In the genomic region with DNA sequence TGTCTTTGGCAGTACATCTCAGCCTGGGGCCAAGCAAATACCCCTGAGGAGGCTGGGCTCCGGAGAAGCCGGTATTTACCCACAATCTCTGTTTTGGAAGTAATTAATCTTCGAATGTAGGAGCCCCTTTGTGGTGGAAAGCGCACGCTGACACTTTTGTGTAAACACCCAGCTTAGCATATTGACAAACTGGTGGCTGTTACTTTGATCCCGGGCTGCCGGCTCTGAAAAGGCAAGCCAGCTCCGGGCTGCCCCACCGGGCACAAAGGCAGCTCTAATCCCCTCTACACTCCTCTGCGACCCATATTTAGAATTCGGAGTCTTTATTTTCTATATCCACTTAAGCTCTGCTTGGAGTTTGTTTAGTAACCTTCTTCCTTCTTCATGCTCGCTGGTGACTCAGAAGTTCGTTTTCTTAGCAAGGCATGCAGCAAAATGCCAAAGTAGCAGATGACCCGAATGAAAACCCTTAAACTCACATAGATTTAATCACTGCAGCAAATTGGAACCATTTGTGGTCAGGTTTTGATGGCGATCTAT, we compare ENCODE assay signal across 13 cellular contexts.
DNase-seq lines count a peak whose midpoint lies in the region; ATAC-seq and TF ChIP-seq lines count a peak whose summit lies in the region.
"Had no signal": no experiment of that assay in that cellular context is flagged by ENCODE, and none has a peak within 500 bp of the region (broad histone marks: within the 10 kb centered on the region; RNA-seq: fewer than 3 reads in every experiment).

No MANE protein-coding gene starts in this region.

- H3K4me2 ChIP-seq in GM23248 (ENCODE audit: unreplicated experiment): peak overlapping the region; percentile 84
- peak overlapping the region; percentile 80 for H3K4me2 ChIP-seq in SK-N-SH
- H3K4me2 ChIP-seq in smooth muscle cell: peak overlapping the region; percentile 71

- no peaks in the 10 kb centered on the region for H3K9me2 ChIP-seq in GM23248 (ENCODE audit: insufficient read depth)
- H3K9me2 ChIP-seq in SK-N-SH: no peaks in the 10 kb centered on the region

- H3K27me3 ChIP-seq in GM23248 (replicated peaks; ENCODE audit: insufficient read depth) (no peaks in the 10 kb centered on the region), SK-N-SH (ENCODE audit: insufficient read depth) (no peaks in the 10 kb centered on the region), smooth muscle cell (ENCODE audit: low read depth) (peaks cover 55% of the 10 kb centered on the region)

- H3K4me1 ChIP-seq in GM23248 (ENCODE audit: insufficient read depth) (peaks cover 24% of the 10 kb centered on the region), SK-N-SH (ENCODE audit: control insufficient read depth in 1 of 2, insufficient read depth in 2 of 2, low read depth in 1 of 2, low read length in 1 of 2) (peaks cover 0 to 6% of the 10 kb centered on the region in 2 experiments; a peak in 2 of 4 replicates), smooth muscle cell (ENCODE audit: low read depth) (peaks cover 16% of the 10 kb centered on the region)

- CTCF ChIA-PET in SK-N-SH (lab: Yijun Ruan, JAX): no interaction called here

- POLR2A ChIA-PET in SK-N-SH (lab: Yijun Ruan, JAX): no interaction called here

- H3F3A ChIP-seq in GM23248 (ENCODE audit: insufficient read depth) (peaks cover 16% of the 10 kb centered on the region), SK-N-SH (replicated peaks; ENCODE audit: insufficient read depth) (peaks cover 10% of the 10 kb centered on the region), smooth muscle cell (ENCODE audit: low read depth) (no peaks in the 10 kb centered on the region)

- H3K79me2 ChIP-seq in GM23248 (ENCODE audit: insufficient read depth) (no peaks in the 10 kb centered on the region), SK-N-SH (ENCODE audit: insufficient read depth) (no peaks in the 10 kb centered on the region), smooth muscle cell (ENCODE audit: low read depth) (no peaks in the 10 kb centered on the region)

- H2AFZ ChIP-seq in GM23248: peak overlapping the region; percentile 77
- H2AFZ ChIP-seq in SK-N-SH (ENCODE audit: low read depth): 0 out of 2 replicates have a peak overlapping the region, but pooled peaks have one; percentile 26
- no peak overlapping the region for H2AFZ ChIP-seq in smooth muscle cell (ENCODE audit: low read depth)

- WGBS in GM23248 (ENCODE audit: low coverage in 1 of 2, low lambda C conversion rate in 2 of 2, missing lambda C conversion rate in 2 of 2), 2 experiments: 17 to 20% methylated on average over 15 of the region's 15 CpGs
- 51% methylated on average over 15 of the region's 15 CpGs for WGBS in SK-N-SH (ENCODE audit: low lambda C conversion rate)
- 8% methylated on average over 15 of the region's 15 CpGs for WGBS in smooth muscle cell (ENCODE audit: low lambda C conversion rate)

- H3K27ac ChIP-seq in GM23248 (peak overlapping the region; percentile 84), SK-N-SH (ENCODE audit: low read depth in 2 of 2, low read length in 1 of 2) (peak overlapping the region; percentile 83 to 89), smooth muscle cell (ENCODE audit: low read depth) (no peak overlapping the region)

- ATAC-seq in HG03139 (IDR thresholded peaks at IDR 0.05; ENCODE audit: unreplicated experiment) (no peak), GM18907 (IDR thresholded peaks at IDR 0.05; ENCODE audit: unreplicated experiment) (no peak)

- DNase-seq in GM23248: peak; percentile 93
- no peak for DNase-seq in SK-N-SH
- DNase-seq in fibroblast of the conjunctiva (ENCODE audit: low read depth): peak; percentile 73
- DNase-seq in smooth muscle cell (lab: John Stamatoyannopoulos, UW; ENCODE audit: unreplicated experiment): no peak
- no peak for DNase-seq in NK-92 treated with Interleukin-12 subunit alpha and Interleukin-12 subunit beta, amount 100 ng/mL, for 24 hours (lab: John Stamatoyannopoulos, UW)
- DNase-seq in stimulated activated CD4-positive, alpha-beta T cell treated with anti-CD3 and anti-CD28 coated beads, Interleukin-1b, Interleukin-23, amount 100 ng/mL, for 48 hours: no peak
- DNase-seq: activated CD4-positive, alpha-beta T cell treated with anti-CD3 and anti-CD28 coated beads, Interleukin-2, amount 50 U/mL, for 48 hours; activated naive CD8-positive, alpha-beta T cell treated with anti-CD3 and anti-CD28 coated beads, Interleukin-2, amount 10 ng/mL, durations not matched to agents 7 days and 5 days; Kasumi-1; substantia nigra; SW 1271 had no signal

- TF ChIP-seq CTCF in SK-N-SH (IDR thresholded peaks at IDR 0.05) (no peak), smooth muscle cell (IDR thresholded peaks at IDR 0.05; ENCODE audit: borderline replicate concordance, insufficient read depth, poor library complexity, severe bottlenecking) (no peak)

- H4K20me1 ChIP-seq in GM23248 (ENCODE audit: insufficient read depth) (no peaks in the 10 kb centered on the region), SK-N-SH (ENCODE audit: insufficient read depth) (no peaks in the 10 kb centered on the region), smooth muscle cell (ENCODE audit: low read depth) (no peaks in the 10 kb centered on the region)

- in situ Hi-C loops in GM23248 (cut with MboI): no loop called here

- peak; percentile 26 to 81; a peak in 3 of 4 replicates for TF ChIP-seq EP300 in SK-N-SH (IDR thresholded peaks at IDR 0.05; ENCODE audit: borderline replicate concordance in 1 of 2, low read depth in 1 of 2, low read length in 1 of 2)

- peak overlapping the region; percentile 60 for H3K4me3 ChIP-seq in GM23248
- H3K4me3 ChIP-seq in SK-N-SH (ENCODE audit: low read depth in 2 of 2, low read length in 1 of 2): peak overlapping the region; percentile 27 to 36; a peak in 2 of 4 replicates
- H3K4me3 ChIP-seq in smooth muscle cell: no peak overlapping the region

- H3K9me3 ChIP-seq in GM23248 (ENCODE audit: low read depth): no peaks in the 10 kb centered on the region
- H3K9me3 ChIP-seq in SK-N-SH: no peaks in the 10 kb centered on the region
- H3K9me3 ChIP-seq in smooth muscle cell (replicated peaks; ENCODE audit: low read depth): peaks cover 5% of the 10 kb centered on the region

- H3K9ac ChIP-seq in GM23248 (peak overlapping the region; percentile 74), SK-N-SH (peak overlapping the region; percentile 47; the same call in 1 of the 2 replicates), smooth muscle cell (ENCODE audit: low read depth) (no peak overlapping the region)

- no peak for TF ChIP-seq RAD21 in SK-N-SH (IDR thresholded peaks at IDR 0.05; ENCODE audit: low read length)

- H3K36me3 ChIP-seq in GM23248 (ENCODE audit: low read depth) (no peaks in the 10 kb centered on the region), SK-N-SH (replicated peaks in 1 of 2; ENCODE audit: control insufficient read depth in 1 of 2, insufficient read depth in 2 of 2, low read length in 1 of 2) (no peaks in the 10 kb centered on the region), smooth muscle cell (ENCODE audit: low read depth) (no peaks in the 10 kb centered on the region)

TF ChIP-seq in SK-N-SH, 30 proteins besides CTCF, POLR2A, EP300 and RAD21 (continues in another document):
- TF ChIP-seq, protein P1, sequence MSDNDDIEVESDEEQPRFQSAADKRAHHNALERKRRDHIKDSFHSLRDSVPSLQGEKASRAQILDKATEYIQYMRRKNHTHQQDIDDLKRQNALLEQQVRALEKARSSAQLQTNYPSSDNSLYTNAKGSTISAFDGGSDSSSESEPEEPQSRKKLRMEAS (IDR thresholded peaks at IDR 0.05; ENCODE audit: low read depth): no peak
- TF ChIP-seq POLR2AphosphoS5 (IDR thresholded peaks at IDR 0.05; ENCODE audit: low read depth, low read length) (peak; percentile 82; the same call in 1 of the 2 replicates), RXRA (IDR thresholded peaks at IDR 0.05; ENCODE audit: borderline replicate concordance, low read depth) (peak; percentile 89), CHD2 (IDR thresholded peaks at IDR 0.05; ENCODE audit: low read length, partially characterized antibody) (no peak), RFX5 (IDR thresholded peaks at IDR 0.05; ENCODE audit: low read length) (no peak), FOXJ3 (CRISPR knock-in tag; IDR thresholded peaks at IDR 0.05) (no peak), NFIC (IDR thresholded peaks at IDR 0.05; ENCODE audit: borderline replicate concordance) (peak; percentile 76)
- TF ChIP-seq, protein P2, sequence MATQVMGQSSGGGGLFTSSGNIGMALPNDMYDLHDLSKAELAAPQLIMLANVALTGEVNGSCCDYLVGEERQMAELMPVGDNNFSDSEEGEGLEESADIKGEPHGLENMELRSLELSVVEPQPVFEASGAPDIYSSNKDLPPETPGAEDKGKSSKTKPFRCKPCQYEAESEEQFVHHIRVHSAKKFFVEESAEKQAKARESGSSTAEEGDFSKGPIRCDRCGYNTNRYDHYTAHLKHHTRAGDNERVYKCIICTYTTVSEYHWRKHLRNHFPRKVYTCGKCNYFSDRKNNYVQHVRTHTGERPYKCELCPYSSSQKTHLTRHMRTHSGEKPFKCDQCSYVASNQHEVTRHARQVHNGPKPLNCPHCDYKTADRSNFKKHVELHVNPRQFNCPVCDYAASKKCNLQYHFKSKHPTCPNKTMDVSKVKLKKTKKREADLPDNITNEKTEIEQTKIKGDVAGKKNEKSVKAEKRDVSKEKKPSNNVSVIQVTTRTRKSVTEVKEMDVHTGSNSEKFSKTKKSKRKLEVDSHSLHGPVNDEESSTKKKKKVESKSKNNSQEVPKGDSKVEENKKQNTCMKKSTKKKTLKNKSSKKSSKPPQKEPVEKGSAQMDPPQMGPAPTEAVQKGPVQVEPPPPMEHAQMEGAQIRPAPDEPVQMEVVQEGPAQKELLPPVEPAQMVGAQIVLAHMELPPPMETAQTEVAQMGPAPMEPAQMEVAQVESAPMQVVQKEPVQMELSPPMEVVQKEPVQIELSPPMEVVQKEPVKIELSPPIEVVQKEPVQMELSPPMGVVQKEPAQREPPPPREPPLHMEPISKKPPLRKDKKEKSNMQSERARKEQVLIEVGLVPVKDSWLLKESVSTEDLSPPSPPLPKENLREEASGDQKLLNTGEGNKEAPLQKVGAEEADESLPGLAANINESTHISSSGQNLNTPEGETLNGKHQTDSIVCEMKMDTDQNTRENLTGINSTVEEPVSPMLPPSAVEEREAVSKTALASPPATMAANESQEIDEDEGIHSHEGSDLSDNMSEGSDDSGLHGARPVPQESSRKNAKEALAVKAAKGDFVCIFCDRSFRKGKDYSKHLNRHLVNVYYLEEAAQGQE (IDR thresholded peaks at IDR 0.05; ENCODE audit: low read depth, low read length): no peak
- TF ChIP-seq, protein P3, sequence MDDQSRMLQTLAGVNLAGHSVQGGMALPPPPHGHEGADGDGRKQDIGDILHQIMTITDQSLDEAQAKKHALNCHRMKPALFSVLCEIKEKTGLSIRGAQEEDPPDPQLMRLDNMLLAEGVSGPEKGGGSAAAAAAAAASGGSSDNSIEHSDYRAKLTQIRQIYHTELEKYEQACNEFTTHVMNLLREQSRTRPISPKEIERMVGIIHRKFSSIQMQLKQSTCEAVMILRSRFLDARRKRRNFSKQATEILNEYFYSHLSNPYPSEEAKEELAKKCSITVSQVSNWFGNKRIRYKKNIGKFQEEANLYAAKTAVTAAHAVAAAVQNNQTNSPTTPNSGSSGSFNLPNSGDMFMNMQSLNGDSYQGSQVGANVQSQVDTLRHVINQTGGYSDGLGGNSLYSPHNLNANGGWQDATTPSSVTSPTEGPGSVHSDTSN (IDR thresholded peaks at IDR 0.05): peak; percentile 71

Comparison
In these comparisons a context has a peak if more than half of its experiments do, and no peak if none do; other contexts are left out.
1. DNase-seq: peak in GM23248 (single experiment) and fibroblast of the conjunctiva (single experiment); none in SK-N-SH (single experiment), smooth muscle cell (single experiment), NK-92 treated with Interleukin-12 subunit alpha and Interleukin-12 subunit beta, amount 100 ng/mL, for 24 hours (single experiment) and stimulated activated CD4-positive, alpha-beta T cell treated with anti-CD3 and anti-CD28 coated beads, Interleukin-1b, Interleukin-23, amount 100 ng/mL, for 48 hours (single experiment).
2. Peak in every context shown above with its lines, with median percentiles within 50 percentile points of each other: H3K4me2 ChIP-seq.